Comparison of ENCODE assay signal across 8 cellular contexts in the genomic region with DNA sequence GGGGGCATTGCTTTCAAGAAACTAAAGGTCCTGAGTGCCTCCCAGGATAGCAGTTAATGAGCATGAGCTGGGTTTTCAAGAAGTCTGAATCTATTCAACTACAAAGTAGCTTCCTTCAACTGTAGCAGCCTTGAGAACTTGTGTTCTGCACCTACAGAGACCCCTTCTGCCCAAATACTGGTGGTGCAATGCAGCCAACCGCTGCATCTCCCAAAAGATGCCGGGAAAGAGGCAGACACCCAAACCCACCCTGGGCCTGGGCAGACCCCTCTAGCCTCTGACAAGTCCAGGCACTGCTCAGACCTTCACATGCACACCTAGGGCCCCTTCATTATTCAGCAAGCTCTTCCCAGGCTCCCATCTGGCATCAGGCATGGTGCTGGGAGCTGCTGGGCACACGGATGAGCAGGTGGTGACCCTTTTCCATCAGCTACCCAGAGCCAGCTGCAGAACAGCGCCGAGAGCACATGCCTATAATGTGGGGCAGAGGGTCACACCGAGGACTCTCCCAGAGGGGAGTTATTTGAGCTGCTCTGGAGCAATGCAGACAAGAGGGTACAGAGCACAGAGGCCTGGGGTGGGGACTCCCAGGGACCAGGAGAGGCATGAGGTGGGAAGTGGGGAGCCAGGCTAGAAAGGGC. TPM values are rescaled to one million over a fixed set of nuclear protein-coding genes. Genes with fewer than 3 reads are reported as not detected.
A peak's percentile ranks its signal among the peaks of the same experiment; 100 is the strongest.
DNase-seq lines count a peak whose midpoint lies in the region; ATAC-seq and TF ChIP-seq lines count a peak whose summit lies in the region.

No MANE protein-coding gene starts in this region.

- no peak overlapping the region for H3K4me3 ChIP-seq in NB4 (ENCODE audit: low read depth, low read length)
- no peak overlapping the region for H3K4me3 ChIP-seq in epithelial cell of proximal tubule (ENCODE audit: low read depth, low read length)
- H3K4me3 ChIP-seq in neural cell (ENCODE audit: low read length): no peak overlapping the region
- H3K4me3 ChIP-seq in effector memory CD4-positive, alpha-beta T cell (ENCODE audit: insufficient read depth, low read depth, low read length, poor library complexity, severe bottlenecking): no peak overlapping the region

- TF ChIP-seq RAD21 in neural cell (conservative IDR thresholded peaks at IDR 0.05): peak; percentile 50

- TF ChIP-seq CTCF in NB4 (IDR thresholded peaks at IDR 0.05; ENCODE audit: low read depth, low read length) (peak; percentile 82), epithelial cell of proximal tubule (conservative IDR thresholded peaks at IDR 0.05; ENCODE audit: low read depth, low read length) (peak; percentile 67), neural cell (IDR thresholded peaks at IDR 0.05; ENCODE audit: poor library complexity, severe bottlenecking) (peak; percentile 53)

- no peak overlapping the region for H3K4me2 ChIP-seq in neural cell (ENCODE audit: low read length)

- no peaks in the 10 kb centered on the region for H3K9me2 ChIP-seq in neural cell (ENCODE audit: insufficient read depth, low read length)

- H2AFZ ChIP-seq in neural cell (ENCODE audit: low read depth, low read length): no peak overlapping the region

- H3K4me1 ChIP-seq in effector memory CD4-positive, alpha-beta T cell (ENCODE audit: control insufficient read depth, insufficient read depth, low read length, poor library complexity, severe bottlenecking): peaks cover 25% of the 10 kb centered on the region

- no peaks in the 10 kb centered on the region for H3K36me3 ChIP-seq in neural cell (ENCODE audit: insufficient read depth, low read length)
- H3K36me3 ChIP-seq in effector memory CD4-positive, alpha-beta T cell (ENCODE audit: control insufficient read depth, insufficient read depth, low read length): no peaks in the 10 kb centered on the region

- TF ChIP-seq EP300 in neural cell (conservative IDR thresholded peaks at IDR 0.05; ENCODE audit: poor library complexity, severe bottlenecking): no peak

- H4K20me1 ChIP-seq in neural cell (ENCODE audit: insufficient read depth): no peaks in the 10 kb centered on the region

- no peak overlapping the region for H3K27ac ChIP-seq in neural cell (ENCODE audit: low read length)
- H3K27ac ChIP-seq in effector memory CD4-positive, alpha-beta T cell (ENCODE audit: insufficient read depth, low read length, poor library complexity, severe bottlenecking): no peak overlapping the region

- peak; percentile 48 for ATAC-seq in GM18502 (IDR thresholded peaks at IDR 0.05; ENCODE audit: poor library complexity, unreplicated experiment)
- no peak for ATAC-seq in GM19023 (IDR thresholded peaks at IDR 0.05; ENCODE audit: unreplicated experiment)

- no peaks in the 10 kb centered on the region for H3K9me3 ChIP-seq in neural cell (ENCODE audit: low read length)
- no peaks in the 10 kb centered on the region for H3K9me3 ChIP-seq in effector memory CD4-positive, alpha-beta T cell (ENCODE audit: control insufficient read depth, low read length)

- no peaks in the 10 kb centered on the region for H3K79me2 ChIP-seq in neural cell (replicated peaks; ENCODE audit: insufficient read depth, low read length)

- no peaks in the 10 kb centered on the region for H3F3A ChIP-seq in neural cell (ENCODE audit: insufficient read depth, low read length, poor library complexity, severe bottlenecking)

- H3K9ac ChIP-seq in neural cell (ENCODE audit: low read length): no peak overlapping the region

- TF ChIP-seq POLR2A in NB4 (IDR thresholded peaks at IDR 0.05; ENCODE audit: extremely low read depth, insufficient read length): no peak

- peak; percentile 74 for DNase-seq in AG20443 (ENCODE audit: low spot score)
- DNase-seq in NB4 (ENCODE audit: low read depth): peak; percentile 71
- peak; percentile 45 to 52 for DNase-seq in activated CD4-positive, alpha-beta T cell treated with anti-CD3 and anti-CD28 coated beads for 4 hours
- DNase-seq in epithelial cell of proximal tubule (ENCODE audit: low read depth): no peak
- no peak for DNase-seq in effector memory CD4-positive, alpha-beta T cell

- H3K27me3 ChIP-seq in neural cell (ENCODE audit: insufficient read depth, low read depth, low read length): no peaks in the 10 kb centered on the region
- H3K27me3 ChIP-seq in effector memory CD4-positive, alpha-beta T cell (replicated peaks; ENCODE audit: control insufficient read depth, insufficient read depth, low read length, poor library complexity, severe bottlenecking): no peaks in the 10 kb centered on the region

TF ChIP-seq in neural cell, 6 proteins besides CTCF, POLR2A, EP300 and RAD21:
- TF ChIP-seq MXI1 (conservative IDR thresholded peaks at IDR 0.05; ENCODE audit: poor library complexity, severe bottlenecking) (no peak), SMC3 (conservative IDR thresholded peaks at IDR 0.05; ENCODE audit: poor library complexity) (peak; percentile 58), EZH2 (IDR thresholded peaks at IDR 0.05; ENCODE audit: borderline replicate concordance, insufficient read depth, low read length, poor library complexity, severe bottlenecking) (no peak)
- TF ChIP-seq, protein P1, sequence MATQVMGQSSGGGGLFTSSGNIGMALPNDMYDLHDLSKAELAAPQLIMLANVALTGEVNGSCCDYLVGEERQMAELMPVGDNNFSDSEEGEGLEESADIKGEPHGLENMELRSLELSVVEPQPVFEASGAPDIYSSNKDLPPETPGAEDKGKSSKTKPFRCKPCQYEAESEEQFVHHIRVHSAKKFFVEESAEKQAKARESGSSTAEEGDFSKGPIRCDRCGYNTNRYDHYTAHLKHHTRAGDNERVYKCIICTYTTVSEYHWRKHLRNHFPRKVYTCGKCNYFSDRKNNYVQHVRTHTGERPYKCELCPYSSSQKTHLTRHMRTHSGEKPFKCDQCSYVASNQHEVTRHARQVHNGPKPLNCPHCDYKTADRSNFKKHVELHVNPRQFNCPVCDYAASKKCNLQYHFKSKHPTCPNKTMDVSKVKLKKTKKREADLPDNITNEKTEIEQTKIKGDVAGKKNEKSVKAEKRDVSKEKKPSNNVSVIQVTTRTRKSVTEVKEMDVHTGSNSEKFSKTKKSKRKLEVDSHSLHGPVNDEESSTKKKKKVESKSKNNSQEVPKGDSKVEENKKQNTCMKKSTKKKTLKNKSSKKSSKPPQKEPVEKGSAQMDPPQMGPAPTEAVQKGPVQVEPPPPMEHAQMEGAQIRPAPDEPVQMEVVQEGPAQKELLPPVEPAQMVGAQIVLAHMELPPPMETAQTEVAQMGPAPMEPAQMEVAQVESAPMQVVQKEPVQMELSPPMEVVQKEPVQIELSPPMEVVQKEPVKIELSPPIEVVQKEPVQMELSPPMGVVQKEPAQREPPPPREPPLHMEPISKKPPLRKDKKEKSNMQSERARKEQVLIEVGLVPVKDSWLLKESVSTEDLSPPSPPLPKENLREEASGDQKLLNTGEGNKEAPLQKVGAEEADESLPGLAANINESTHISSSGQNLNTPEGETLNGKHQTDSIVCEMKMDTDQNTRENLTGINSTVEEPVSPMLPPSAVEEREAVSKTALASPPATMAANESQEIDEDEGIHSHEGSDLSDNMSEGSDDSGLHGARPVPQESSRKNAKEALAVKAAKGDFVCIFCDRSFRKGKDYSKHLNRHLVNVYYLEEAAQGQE (IDR thresholded peaks at IDR 0.05; ENCODE audit: borderline replicate concordance): no peak

RNA-seq across cellular contexts. Expression of a gene that starts 44.9 kb away (rescaled TPM):
- 76.5 and 84.0 TPM in 2 replicates for total RNA-seq in epithelial cell of proximal tubule
- 0.06 and 0.42 TPM in 2 replicates for polyA plus RNA-seq in neural cell
- 0.49 and 1.2 TPM in 2 replicates for polyA minus RNA-seq in neural cell

Comparison
In these comparisons a context has a peak if more than half of its experiments do, and no peak if none do; other contexts are left out.
1. DNase-seq: peak in AG20443 (single experiment), NB4 (single experiment) and activated CD4-positive, alpha-beta T cell treated with anti-CD3 and anti-CD28 coated beads for 4 hours (2 of 2); none in epithelial cell of proximal tubule (single experiment) and effector memory CD4-positive, alpha-beta T cell (0 of 3).
2. Peak in every context shown above with its lines, with median percentiles within 50 percentile points of each other: CTCF ChIP-seq.